ENCODE assay signal across 1 cellular context in the genomic region with DNA sequence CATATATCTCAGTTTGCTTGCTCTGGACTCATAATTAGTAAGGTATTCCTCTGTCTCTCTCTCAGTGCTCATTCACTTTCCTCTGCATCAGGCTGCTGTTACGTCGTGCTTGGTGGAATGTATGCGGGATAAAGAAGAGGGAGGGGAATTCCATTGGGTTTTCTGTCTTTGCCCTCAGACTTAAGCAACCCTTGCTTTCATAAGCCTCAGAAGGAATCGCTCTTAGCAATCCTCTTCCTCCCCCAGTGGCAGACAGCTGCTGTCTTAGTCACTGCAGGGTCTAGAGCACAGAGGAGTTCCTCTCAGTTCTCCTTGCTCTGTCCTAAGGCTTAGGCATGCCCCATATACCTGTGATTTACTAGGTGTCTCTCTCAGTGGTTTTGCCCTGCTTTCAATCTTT.
TF ChIP-seq lines count a peak whose summit lies in the region.

No MANE protein-coding gene starts in this region.

TF ChIP-seq in HCT116, 20 proteins besides CTCF, POLR2A, EP300 and RAD21 (continued from another document):
- TF ChIP-seq REST (IDR thresholded peaks at IDR 0.05; ENCODE audit: low read depth) (no peak), MAX (IDR thresholded peaks at IDR 0.05) (no peak), ZFX (IDR thresholded peaks at IDR 0.05) (no peak), CEBPB (IDR thresholded peaks at IDR 0.05; ENCODE audit: low read depth) (no peak), EZH2phosphoT487 (IDR thresholded peaks at IDR 0.05; ENCODE audit: borderline replicate concordance) (no peak)
